In the genomic region with DNA sequence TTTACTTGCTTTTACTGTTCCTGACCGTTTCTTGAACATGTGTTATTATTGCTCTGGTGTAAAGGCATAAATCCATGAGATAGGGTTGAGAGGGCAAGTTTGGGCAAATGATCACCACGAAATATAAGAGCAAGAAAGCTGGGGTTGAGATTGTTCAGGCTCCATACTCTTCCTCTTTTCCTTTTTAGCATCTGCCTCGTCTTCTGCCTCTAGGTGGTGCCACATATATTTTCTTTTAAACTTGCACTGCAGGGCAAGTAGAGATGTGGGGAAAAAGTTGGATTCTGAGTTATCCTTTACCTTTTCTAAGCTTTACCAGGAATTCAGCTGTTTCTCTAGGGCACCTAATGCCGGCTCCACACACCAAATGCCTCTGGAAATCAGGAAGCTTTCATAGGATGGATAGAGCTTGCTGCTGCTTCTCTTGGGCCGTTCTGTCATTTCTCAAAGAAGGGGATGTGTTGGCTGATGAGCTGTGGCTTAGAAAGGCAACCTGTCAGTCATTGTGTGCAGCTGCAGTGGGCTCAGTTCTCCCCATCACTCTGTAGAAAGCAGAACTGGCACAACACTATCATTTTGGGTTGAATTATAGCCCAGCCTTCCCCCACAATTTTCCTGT, we compare ENCODE assay signal across 11 cellular contexts.
DNase-seq lines count a peak whose midpoint lies in the region; ATAC-seq, FAIRE-seq and TF ChIP-seq lines count a peak whose summit lies in the region.
"Had no signal": no experiment of that assay in that cellular context is flagged by ENCODE, and none has a peak within 500 bp of the region (broad histone marks: within the 10 kb centered on the region; RNA-seq: fewer than 3 reads in every experiment).

No MANE protein-coding gene starts in this region.

- no peak overlapping the region for H4K5ac ChIP-seq in H1 (ENCODE audit: insufficient read length, low read depth, low read length)

- no peak overlapping the region for H4K8ac ChIP-seq in H1 (ENCODE audit: extremely low read depth, insufficient read depth, low read length)

- H2BK5ac ChIP-seq in H1 (ENCODE audit: low read depth, low read length): no peak overlapping the region

- H3K14ac ChIP-seq in H1 (ENCODE audit: insufficient read length): no peak overlapping the region

- H3K27me3 ChIP-seq in H1 (replicated peaks in 1 of 4; ENCODE audit: control insufficient read depth in 3 of 4, extremely low read depth in 1 of 4, insufficient read depth in 3 of 4, low read length in 3 of 4): no peaks in the 10 kb centered on the region
- H3K27me3 ChIP-seq in small intestine (ENCODE audit: control insufficient read depth in 2 of 2, insufficient read depth in 2 of 2, low read length in 2 of 2): no peaks in the 10 kb centered on the region

- no peak overlapping the region for H3K23ac ChIP-seq in H1 (ENCODE audit: insufficient read length)

- H3K23me2 ChIP-seq in H1 (ENCODE audit: low read depth, low read length): no peaks in the 10 kb centered on the region

- TF ChIP-seq POLR2A in H1 (IDR thresholded peaks at IDR 0.05; ENCODE audit: control extremely low read depth in 1 of 2, low read depth in 2 of 2, low read length in 2 of 2): no peak

- 0 out of 2 replicates have a peak overlapping the region, but pooled peaks have one; percentile 13 for H3K18ac ChIP-seq in H1 (ENCODE audit: extremely low read depth, low read length)

- no peak overlapping the region for H3K9ac ChIP-seq in H1 (replicated peaks in 1 of 4; ENCODE audit: extremely low read depth in 1 of 4, low read depth in 3 of 4, low read length in 3 of 4)

- H3K79me2 ChIP-seq in H1 (ENCODE audit: control insufficient read depth in 1 of 2, insufficient read depth in 2 of 2, low read length in 2 of 2): peaks cover 0 to 9% of the 10 kb centered on the region in 2 experiments; a peak in 1 of 4 replicates

- H3K27me3 Mint-ChIP-seq in activated CD4-positive, alpha-beta T cell treated with anti-CD3 and anti-CD28 coated beads, Interleukin-2, amount 10 ng/mL, durations not matched to agents 24 days and 14 days: peaks cover 4% of the 10 kb centered on the region
- peaks cover 19% of the 10 kb centered on the region for H3K27me3 Mint-ChIP-seq in T-helper 17 cell

- DNase-seq in GM12865 (ENCODE audit: low read depth) (peak; percentile 5), NCI-H69 (lab: John Stamatoyannopoulos, UW) (peak; percentile 31), H1 (ENCODE audit: low read depth in 1 of 2, low spot score in 2 of 2) (no peak), small intestine (peak; percentile 3), ecto neural progenitor cell (ENCODE audit: low spot score) (no peak), T-helper 17 cell (no peak)
- DNase-seq in stimulated activated CD4-positive, alpha-beta T cell treated with anti-CD3 and anti-CD28 coated beads, Interleukin-4, amount 100 ng/mL, for 4 hours: no peak
- no peak for DNase-seq in activated CD4-positive, alpha-beta T cell treated with anti-CD3 and anti-CD28 coated beads, Interleukin-2, amount 10 ng/mL, durations not matched to agents 24 days and 14 days
- DNase-seq: midbrain, NCI-H526 had no signal

- H2BK15ac ChIP-seq in H1 (ENCODE audit: low read length): no peak overlapping the region

- H2BK12ac ChIP-seq in H1 (ENCODE audit: low read depth, low read length): peak overlapping the region; percentile 1; the same call in 1 of the 2 replicates

- no peak for FAIRE-seq in H1 (lab: Jason Lieb, UNC)
- no peak for FAIRE-seq in small intestine (lab: Jason Lieb, UNC)

- H3K4me1 Mint-ChIP-seq in activated CD4-positive, alpha-beta T cell treated with anti-CD3 and anti-CD28 coated beads, Interleukin-2, amount 10 ng/mL, durations not matched to agents 24 days and 14 days: no peaks in the 10 kb centered on the region
- peaks cover 6% of the 10 kb centered on the region for H3K4me1 Mint-ChIP-seq in T-helper 17 cell

- no peak overlapping the region for H3K4me3 Mint-ChIP-seq in activated CD4-positive, alpha-beta T cell treated with anti-CD3 and anti-CD28 coated beads, Interleukin-2, amount 10 ng/mL, durations not matched to agents 24 days and 14 days
- no peak overlapping the region for H3K4me3 Mint-ChIP-seq in T-helper 17 cell
- H3K4me3 Mint-ChIP-seq: activated naive CD8-positive, alpha-beta T cell had no signal

- peak; percentile 44 for TF ChIP-seq CTCF in GM12865 (IDR thresholded peaks at IDR 0.05; ENCODE audit: insufficient read depth, low read depth, low read length, missing control alignments)
- TF ChIP-seq CTCF in H1 (IDR thresholded peaks at IDR 0.05; ENCODE audit: control extremely low read depth in 1 of 3, insufficient read depth in 1 of 3, low read depth in 1 of 3, low read length in 3 of 3): peak in 2 of 3 experiments; percentile 48 to 52; a peak in 2 of 4 replicates

- no peak overlapping the region for H3K4ac ChIP-seq in H1 (replicated peaks; ENCODE audit: insufficient read length, low read depth, low read length)

- no peaks in the 10 kb centered on the region for H3K36me3 ChIP-seq in H1 (ENCODE audit: control insufficient read depth in 2 of 4, insufficient read depth in 4 of 4, low read length in 3 of 4)
- H3K36me3 ChIP-seq in small intestine (ENCODE audit: control insufficient read depth in 2 of 2, insufficient read depth in 2 of 2, low read length in 2 of 2): no peaks in the 10 kb centered on the region

- POLR2A ChIA-PET in H1 (lab: Charles Lee; ENCODE audit: partially characterized antibody): interaction anchor here (1.3 to 2.0 kb wide), 2 partner anchors 67 to 151 kb away, joined by 3 to 7 read pairs; no protein-coding TSS in a partner anchor

- no peak overlapping the region for H3K27ac ChIP-seq in H1 (ENCODE audit: low read depth, low read length)
- H3K27ac ChIP-seq in small intestine (ENCODE audit: low read depth in 1 of 2, low read length in 1 of 2): no peak overlapping the region

- 69% methylated on average over 5 of the region's 5 CpGs; no CpG with 5 or more reads in 1 of the 2 experiments for WGBS in H1 (ENCODE audit: extremely low coverage in 1 of 2, insufficient coverage in 1 of 2, insufficient read length in 1 of 2, insufficient replicate concordance in 2 of 2, low coverage in 1 of 2, low lambda C conversion rate in 2 of 2, missing lambda C conversion rate in 1 of 2), 2 experiments
- 62 to 71% (median 63%) methylated on average over 5 of the region's 5 CpGs for WGBS in small intestine, 3 donors

- peak overlapping the region; percentile 28; the same call in 1 of the 2 replicates for H2AK5ac ChIP-seq in H1 (ENCODE audit: low read depth, low read length)

- no peak overlapping the region for H2AFZ ChIP-seq in H1 (ENCODE audit: low read length)

- no peak overlapping the region for H3K56ac ChIP-seq in H1 (replicated peaks; ENCODE audit: insufficient read length, low read depth, low read length)

- TF ChIP-seq RAD21 in H1 (IDR thresholded peaks at IDR 0.05 in 1 of 2, conservative IDR thresholded peaks at IDR 0.05 in 1 of 2; ENCODE audit: low read depth in 2 of 2, low read length in 2 of 2): peak; percentile 50 to 59

- H2BK20ac ChIP-seq in H1 (ENCODE audit: low read length): no peak overlapping the region

- CTCF ChIA-PET in H1 (lab: Charles Lee; ENCODE audit: partially characterized antibody): interaction anchor here (0.7 to 5.1 kb wide), 41 partner anchors 8 to 1322 kb away, joined by 3 to 54 read pairs (median 5); no protein-coding TSS in a partner anchor

- no peak for ATAC-seq in T-helper 17 cell

- H3K79me1 ChIP-seq in H1 (ENCODE audit: low read depth, low read length): peaks cover 3% of the 10 kb centered on the region; the same call in 1 of the 2 replicates

- no peaks in the 10 kb centered on the region for H3K36me3 Mint-ChIP-seq in activated CD4-positive, alpha-beta T cell treated with anti-CD3 and anti-CD28 coated beads, Interleukin-2, amount 10 ng/mL, durations not matched to agents 24 days and 14 days (ENCODE audit: low read depth)
- H3K36me3 Mint-ChIP-seq in T-helper 17 cell (ENCODE audit: low read depth): no peaks in the 10 kb centered on the region
- H3K36me3 Mint-ChIP-seq: activated naive CD8-positive, alpha-beta T cell had no signal

- H3K4me3 ChIP-seq in GM12865 (ENCODE audit: low read depth, low read length) (no peak overlapping the region), H1 (ENCODE audit: extremely low read depth in 1 of 4, insufficient read depth in 2 of 4, low read depth in 3 of 4, low read length in 4 of 4) (no peak overlapping the region), small intestine (ENCODE audit: low read depth in 1 of 2, low read length in 2 of 2) (no peak overlapping the region)

- no peak overlapping the region for H4K91ac ChIP-seq in H1 (replicated peaks; ENCODE audit: insufficient read length, low read length)

- H3K27ac Mint-ChIP-seq in activated CD4-positive, alpha-beta T cell treated with anti-CD3 and anti-CD28 coated beads, Interleukin-2, amount 10 ng/mL, durations not matched to agents 24 days and 14 days: no peak overlapping the region
- no peak overlapping the region for H3K27ac Mint-ChIP-seq in T-helper 17 cell
- H3K27ac Mint-ChIP-seq: activated naive CD8-positive, alpha-beta T cell had no signal

- H3K4me2 ChIP-seq in H1 (ENCODE audit: insufficient read depth in 1 of 2, low read depth in 2 of 2, low read length in 2 of 2): no peak overlapping the region

- intact Hi-C loops in activated CD4-positive, alpha-beta T cell treated with anti-CD3 and anti-CD28 coated beads, Interleukin-2, amount 10 ng/mL, durations not matched to agents 24 days and 14 days (cut with micrococcal nuclease): loop anchor here (5.0 kb wide), 1 partner anchor 225 kb away; no protein-coding TSS in a partner anchor

- H3K9me3 Mint-ChIP-seq in activated CD4-positive, alpha-beta T cell treated with anti-CD3 and anti-CD28 coated beads, Interleukin-2, amount 10 ng/mL, durations not matched to agents 24 days and 14 days: no peaks in the 10 kb centered on the region

- no peak overlapping the region for H2BK120ac ChIP-seq in H1 (replicated peaks; ENCODE audit: low read depth, low read length)

- no peak for TF ChIP-seq EP300 in H1 (IDR thresholded peaks at IDR 0.05; ENCODE audit: borderline replicate concordance in 1 of 2, low read depth in 2 of 2, low read length in 2 of 2)

- peaks cover 0 to 9% (median 4%) of the 10 kb centered on the region in 4 experiments; a peak in 3 of 7 replicates for H3K4me1 ChIP-seq in H1 (replicated peaks in 1 of 4; ENCODE audit: control insufficient read depth in 3 of 4, insufficient read depth in 4 of 4, low read length in 3 of 4)
- peaks cover 0 to 2% of the 10 kb centered on the region in 2 donors for H3K4me1 ChIP-seq in small intestine (ENCODE audit: control insufficient read depth in 2 of 2, insufficient read depth in 1 of 2, low read depth in 1 of 2, low read length in 1 of 2)

- H4K20me1 ChIP-seq in H1 (replicated peaks in 1 of 2; ENCODE audit: control insufficient read depth in 1 of 2, insufficient read depth in 2 of 2, low read length in 2 of 2): no peaks in the 10 kb centered on the region

- H3K9me3 ChIP-seq in H1 (ENCODE audit: insufficient read depth in 2 of 2, low read depth in 1 of 2, low read length in 1 of 2) (no peaks in the 10 kb centered on the region), small intestine (ENCODE audit: control insufficient read depth, low read depth) (no peaks in the 10 kb centered on the region), T-helper 17 cell (ENCODE audit: control insufficient read depth, low read length, poor library complexity, severe bottlenecking) (no peaks in the 10 kb centered on the region)

TF ChIP-seq in H1, 55 proteins besides CTCF, POLR2A, EP300 and RAD21 (continues in another document):
- TF ChIP-seq MAFK (IDR thresholded peaks at IDR 0.05; ENCODE audit: low read depth, low read length) (no peak), POU5F1 (IDR thresholded peaks at IDR 0.05; ENCODE audit: low read depth, low read length) (no peak)

Comparison
In these comparisons a context has a peak if more than half of its experiments do, and no peak if none do; other contexts are left out.
1. DNase-seq: peak in GM12865 (single experiment), NCI-H69 (single experiment) and small intestine (single experiment); none in H1 (0 of 2), stimulated activated CD4-positive, alpha-beta T cell treated with anti-CD3 and anti-CD28 coated beads, Interleukin-4, amount 100 ng/mL, for 4 hours (0 of 2), activated CD4-positive, alpha-beta T cell treated with anti-CD3 and anti-CD28 coated beads, Interleukin-2, amount 10 ng/mL, durations not matched to agents 24 days and 14 days (single experiment), ecto neural progenitor cell (single experiment) and T-helper 17 cell (0 of 3).